ENCODE assay signal across 8 cellular contexts in genomic region chr2:164621761-164622105, GRCh38. TPM values are rescaled to one million over a fixed set of nuclear protein-coding genes. Genes with fewer than 3 reads are reported as not detected.
DNase-seq lines count a peak whose midpoint lies in the region; ATAC-seq, FAIRE-seq and TF ChIP-seq lines count a peak whose summit lies in the region.

No MANE protein-coding gene starts in this region.

- DNase-seq in Caco-2: peak; percentile 47 to 50
- peak; percentile 2 for DNase-seq in M059J (ENCODE audit: low read depth)
- DNase-seq in esophagus muscularis mucosa (ENCODE audit: extremely low spot score): no peak
- DNase-seq in osteoblast (ENCODE audit: insufficient read length, low spot score, missing footprints): no peak
- DNase-seq in activated CD4-positive, alpha-beta memory T cell treated with anti-CD3 and anti-CD28 coated beads for 36 hours: no peak
- no peak for DNase-seq in D721Med (ENCODE audit: insufficient read length, low spot score)
- no peak for DNase-seq in SIG-M5 treated with dmso at 0.1 percent for 504 hours (lab: John Stamatoyannopoulos, UW; ENCODE audit: unreplicated experiment)

- H3K4me1 ChIP-seq in Caco-2 (peaks cover 18% of the 10 kb centered on the region), esophagus muscularis mucosa (peaks cover 0 to 27% (median 17%) of the 10 kb centered on the region in 4 donors), osteoblast (ENCODE audit: insufficient read depth, low read length) (peaks cover 25% of the 10 kb centered on the region)

- 19% methylated on average over 4 of the region's 14 CpGs for WGBS in esophagus muscularis mucosa

- no peaks in the 10 kb centered on the region for H4K20me1 ChIP-seq in osteoblast (ENCODE audit: insufficient read depth, low read length)

- ATAC-seq in HG02642 (IDR thresholded peaks at IDR 0.05; ENCODE audit: poor library complexity, unreplicated experiment): no peak

- H3K27me3 ChIP-seq in Caco-2 (replicated peaks; ENCODE audit: control insufficient read depth, insufficient read depth, low read length): no peaks in the 10 kb centered on the region
- H3K27me3 ChIP-seq in esophagus muscularis mucosa: no peaks in the 10 kb centered on the region
- no peaks in the 10 kb centered on the region for H3K27me3 ChIP-seq in osteoblast (ENCODE audit: insufficient read depth, low read length)

- no peak for TF ChIP-seq EP300 in esophagus muscularis mucosa (IDR thresholded peaks at IDR 0.05)

- TF ChIP-seq CTCF in Caco-2 (IDR thresholded peaks at IDR 0.05; ENCODE audit: insufficient read depth in 1 of 2, low read depth in 1 of 2, low read length in 1 of 2, severe bottlenecking in 1 of 2, unreplicated experiment in 1 of 2): no peak
- TF ChIP-seq CTCF in esophagus muscularis mucosa (IDR thresholded peaks at IDR 0.05): no peak
- TF ChIP-seq CTCF in osteoblast (IDR thresholded peaks at IDR 0.05; ENCODE audit: extremely low read depth, low read depth, low read length): no peak
- no peak for TF ChIP-seq CTCF in D721Med (IDR thresholded peaks at IDR 0.05; ENCODE audit: insufficient read depth, missing control alignments)

- peak overlapping the region; percentile 63 for H3K27ac Mint-ChIP-seq in Caco-2 (ENCODE audit: unreplicated experiment)
- H3K27ac Mint-ChIP-seq in activated CD4-positive, alpha-beta memory T cell treated with anti-CD3 and anti-CD28 coated beads for 36 hours: no peak overlapping the region

- peak overlapping the region; percentile 94 for H3K4me3 ChIP-seq in Caco-2 (ENCODE audit: low read depth, low read length)
- peak overlapping the region; percentile 74 to 83 (median 76) for H3K4me3 ChIP-seq in esophagus muscularis mucosa
- H3K4me3 ChIP-seq in osteoblast (ENCODE audit: insufficient read depth, low read length): peak overlapping the region; percentile 75

- H3K27ac ChIP-seq in esophagus muscularis mucosa (replicated peaks in 1 of 4) (peak overlapping the region in 2 of 4 donors; percentile 48 to 56), osteoblast (ENCODE audit: low read depth, low read length) (no peak overlapping the region)

- H3K9me3 ChIP-seq in Caco-2 (no peaks in the 10 kb centered on the region), esophagus muscularis mucosa (no peaks in the 10 kb centered on the region), osteoblast (ENCODE audit: low read depth, low read length) (no peaks in the 10 kb centered on the region)

- H3K4me3 Mint-ChIP-seq in Caco-2 (ENCODE audit: unreplicated experiment): peak overlapping the region; percentile 85
- no peak overlapping the region for H3K4me3 Mint-ChIP-seq in activated CD4-positive, alpha-beta memory T cell treated with anti-CD3 and anti-CD28 coated beads for 36 hours

- intact Hi-C loops in Caco-2 (cut with micrococcal nuclease; ENCODE audit: unreplicated experiment) (loop anchor here (1.0 to 2.0 kb wide), 3 partner anchors 72 to 291 kb away; no protein-coding TSS in a partner anchor), esophagus muscularis mucosa (cut with DNase I) (no loop called here)
- intact Hi-C loops in activated CD4-positive, alpha-beta memory T cell treated with anti-CD3 and anti-CD28 coated beads for 36 hours (cut with micrococcal nuclease): no loop called here

- no peaks in the 10 kb centered on the region for H3K79me2 ChIP-seq in osteoblast (ENCODE audit: insufficient read depth, low read length)

- H3K4me2 ChIP-seq in osteoblast (ENCODE audit: insufficient read depth, low read length): peak overlapping the region; percentile 77

- no peak for TF ChIP-seq POLR2A in esophagus muscularis mucosa (IDR thresholded peaks at IDR 0.05; ENCODE audit: low read depth)

- CTCF ChIA-PET in Caco-2 (lab: Charles Lee): interaction anchor here (1.0 kb wide), 1 partner anchor 220 kb away, joined by 4 read pairs; the partner anchor contains the start of gene COBLL1
- CTCF ChIA-PET in activated CD4-positive, alpha-beta memory T cell treated with anti-CD3 and anti-CD28 coated beads for 36 hours (lab: Charles Lee): no interaction called here

- H3K9me3 Mint-ChIP-seq in Caco-2 (ENCODE audit: unreplicated experiment): no peaks in the 10 kb centered on the region
- H3K9me3 Mint-ChIP-seq in activated CD4-positive, alpha-beta memory T cell treated with anti-CD3 and anti-CD28 coated beads for 36 hours: no peaks in the 10 kb centered on the region

- H3K4me1 Mint-ChIP-seq in Caco-2 (ENCODE audit: low read depth, unreplicated experiment): peaks cover 13% of the 10 kb centered on the region
- H3K4me1 Mint-ChIP-seq in activated CD4-positive, alpha-beta memory T cell treated with anti-CD3 and anti-CD28 coated beads for 36 hours (ENCODE audit: low read depth): no peaks in the 10 kb centered on the region

- POLR2A ChIA-PET in Caco-2 (lab: Charles Lee): no interaction called here
- POLR2A ChIA-PET in activated CD4-positive, alpha-beta memory T cell treated with anti-CD3 and anti-CD28 coated beads for 36 hours (lab: Charles Lee): no interaction called here

- FAIRE-seq in D721Med (lab: Jason Lieb, UNC): no peak

- peak overlapping the region; percentile 88 for H2AFZ ChIP-seq in osteoblast (ENCODE audit: low read length)

- H3K36me3 Mint-ChIP-seq in Caco-2 (ENCODE audit: insufficient read depth, unreplicated experiment): peaks cover 6% of the 10 kb centered on the region
- H3K36me3 Mint-ChIP-seq in activated CD4-positive, alpha-beta memory T cell treated with anti-CD3 and anti-CD28 coated beads for 36 hours: no peaks in the 10 kb centered on the region

- H3K36me3 ChIP-seq in Caco-2 (ENCODE audit: control insufficient read depth, insufficient read depth, low read length): no peaks in the 10 kb centered on the region
- no peaks in the 10 kb centered on the region for H3K36me3 ChIP-seq in esophagus muscularis mucosa
- no peaks in the 10 kb centered on the region for H3K36me3 ChIP-seq in osteoblast (ENCODE audit: insufficient read depth, low read length)

- no peaks in the 10 kb centered on the region for H3K27me3 Mint-ChIP-seq in Caco-2 (ENCODE audit: insufficient read depth, unreplicated experiment)
- peaks cover 22% of the 10 kb centered on the region for H3K27me3 Mint-ChIP-seq in activated CD4-positive, alpha-beta memory T cell treated with anti-CD3 and anti-CD28 coated beads for 36 hours

- BruUV-seq in Caco-2 (replicated peaks; lab: Mats Ljungman, UMichigan): no TSS peak

RNA-seq across cellular contexts. Expression of gene GRB14, which starts 0.5 kb away (rescaled TPM):
- total RNA-seq in Caco-2 (2022): 10.1 and 12.7 TPM in 2 replicates
- total RNA-seq in M059J (2014; rRNA removed; shearing (Covaris generic)): 0.15 TPM in 1 of 2 replicates, not detected in the other
- 1 to 10 TPM; 3.3 to 6.3 (median 4.3) TPM for total RNA-seq in esophagus muscularis mucosa
- total RNA-seq in osteoblast: 0.72 and 0.88 TPM in 2 replicates
- total RNA-seq in activated CD4-positive, alpha-beta memory T cell treated with anti-CD3 and anti-CD28 coated beads for 36 hours: not detected

Comparison
In these comparisons a context has a peak if more than half of its experiments do, and no peak if none do; other contexts are left out.
1. DNase-seq: peak in Caco-2 (2 of 2) and M059J (single experiment); none in esophagus muscularis mucosa (single experiment), osteoblast (single experiment), activated CD4-positive, alpha-beta memory T cell treated with anti-CD3 and anti-CD28 coated beads for 36 hours (single experiment), D721Med (single experiment) and SIG-M5 treated with dmso at 0.1 percent for 504 hours (single experiment).
2. Peak in every context shown above with its lines, with median percentiles within 50 percentile points of each other: H3K4me3 ChIP-seq.